ENCODE assay signal across 12 cellular contexts in genomic region chr20:44810061-44810390, GRCh38. TPM values are rescaled to one million over a fixed set of nuclear protein-coding genes. Genes with fewer than 3 reads are reported as not detected.
DNase-seq lines count a peak whose midpoint lies in the region; ATAC-seq, FAIRE-seq and TF ChIP-seq lines count a peak whose summit lies in the region.
"Had no signal": no experiment of that assay in that cellular context is flagged by ENCODE, and none has a peak within 500 bp of the region (broad histone marks: within the 10 kb centered on the region; RNA-seq: fewer than 3 reads in every experiment).

No MANE protein-coding gene starts in this region.

- ATAC-seq in A549 (peak; percentile 25 to 58; a peak in 3 of 6 replicates), HG03139 (IDR thresholded peaks at IDR 0.05; ENCODE audit: unreplicated experiment) (no peak)
- ATAC-seq: HCT116 had no signal

- no peak overlapping the region for H3K18ac ChIP-seq in H9 (ENCODE audit: insufficient read length, low read depth, low read length)

- H4K20me1 ChIP-seq in H9 (ENCODE audit: control insufficient read depth, insufficient read depth, insufficient read length): no peaks in the 10 kb centered on the region

- H4K91ac ChIP-seq in H9 (ENCODE audit: insufficient read length, low read depth, low read length): no peak overlapping the region

- peaks cover 12 to 45% of the 10 kb centered on the region in 2 experiments for H3K4me1 Mint-ChIP-seq in H9
- peaks cover 52% of the 10 kb centered on the region for H3K4me1 Mint-ChIP-seq in nephron

- no peak overlapping the region for H3K4ac ChIP-seq in H9 (ENCODE audit: low read depth, low read length)

- H2BK12ac ChIP-seq in H9 (ENCODE audit: insufficient read length, low read depth, low read length): no peak overlapping the region

- no peaks in the 10 kb centered on the region for H3K79me1 ChIP-seq in H9 (ENCODE audit: insufficient read depth, low read depth, low read length, poor library complexity, severe bottlenecking)

- H3K27ac Mint-ChIP-seq in H9 (no peak overlapping the region), nephron (no peak overlapping the region)

- FAIRE-seq in A549 (lab: Jason Lieb, UNC): no peak
- FAIRE-seq: RCC 7860 had no signal

- WGBS in A549 (ENCODE audit: missing lambda C conversion rate): 0% methylated on average over 6 of the region's 49 CpGs
- no CpG with 5 or more reads among the region's 49 CpGs for WGBS in H9 (ENCODE audit: extremely low coverage, insufficient read length, low lambda C conversion rate)

- H3K4me3 Mint-ChIP-seq in H9 (peak overlapping the region; percentile 70 to 88), nephron (peak overlapping the region in 2 of 3 experiments; percentile 84 to 88)

- H3K23ac ChIP-seq in H9 (ENCODE audit: insufficient read length, low read depth, low read length): no peak overlapping the region

- no peak overlapping the region for H2AFZ ChIP-seq in H9 (ENCODE audit: low read length)

- H3K4me3 ChIP-seq in A549: peak overlapping the region; percentile 44

- no peak for TF ChIP-seq RAD21 in A549 (conservative IDR thresholded peaks at IDR 0.05 in 1 of 2, IDR thresholded peaks at IDR 0.05 in 1 of 2)

- peaks cover 19% of the 10 kb centered on the region for H3K27me3 ChIP-seq in H9 (ENCODE audit: insufficient read depth, low read length)

- TF ChIP-seq CTCF in A549 (IDR thresholded peaks at IDR 0.05): no peak
- no peak for TF ChIP-seq CTCF in H9 (conservative IDR thresholded peaks at IDR 0.05)
- TF ChIP-seq CTCF in nephron (IDR thresholded peaks at IDR 0.05; ENCODE audit: unreplicated experiment in 3 of 3): no peak
- TF ChIP-seq CTCF in GM13976 (IDR thresholded peaks at IDR 0.05; ENCODE audit: borderline replicate concordance, control extremely low read depth, extremely low read depth, insufficient read depth, missing control alignments): no peak

- H3K56ac ChIP-seq in H9 (ENCODE audit: insufficient read length, low read depth, low read length): no peak overlapping the region

- H2BK20ac ChIP-seq in H9 (ENCODE audit: low read depth, low read length, poor library complexity, severe bottlenecking): no peak overlapping the region

- H3K4me1 ChIP-seq in A549 (peaks cover 5% of the 10 kb centered on the region; the same call in 1 of the 3 replicates), H9 (ENCODE audit: insufficient read depth, low read length) (no peaks in the 10 kb centered on the region; the same call in 1 of the 2 replicates)

- H4K8ac ChIP-seq in H9 (replicated peaks; ENCODE audit: insufficient read length, low read depth, low read length): no peak overlapping the region

- TF ChIP-seq POLR2A in A549 (IDR thresholded peaks at IDR 0.05; ENCODE audit: low read length): no peak

- CTCF ChIA-PET in A549 (lab: Yijun Ruan, JAX): interaction anchor here (0.6 to 1.5 kb wide), 2 partner anchors 62 to 273 kb away, joined by 3 read pairs; no protein-coding TSS in a partner anchor

- no peak overlapping the region for H4K5ac ChIP-seq in H9 (ENCODE audit: insufficient read length, low read depth, low read length)

- POLR2A ChIA-PET in A549 (lab: Yijun Ruan, JAX): interaction anchor here (1.0 kb wide), 1 partner anchor 75 kb away, joined by 3 read pairs; no protein-coding TSS in a partner anchor

- H3K9me3 ChIP-seq in A549: peaks cover 8% of the 10 kb centered on the region; the same call in 1 of the 3 replicates
- no peaks in the 10 kb centered on the region for H3K9me3 ChIP-seq in H9 (ENCODE audit: control insufficient read depth, low read depth, low read length)

- no peak for TF ChIP-seq EP300 in A549 (IDR thresholded peaks at IDR 0.05)

- H3K27ac ChIP-seq in A549 (peak overlapping the region; percentile 48 to 86; a peak in 5 of 6 replicates), H9 (ENCODE audit: insufficient read length, low read depth, low read length) (no peak overlapping the region)

- H2BK5ac ChIP-seq in H9 (ENCODE audit: insufficient read length, low read length): no peak overlapping the region

- H3T11ph ChIP-seq in H9 (ENCODE audit: low read length): no peak overlapping the region

- H2AK5ac ChIP-seq in H9 (ENCODE audit: insufficient read length, low read length): no peak overlapping the region

- H2BK15ac ChIP-seq in H9 (ENCODE audit: low read depth, low read length): no peak overlapping the region

- H3K27me3 Mint-ChIP-seq in H9 (ENCODE audit: low read depth): peaks cover 68% of the 10 kb centered on the region
- peaks cover 55% of the 10 kb centered on the region for H3K27me3 Mint-ChIP-seq in nephron (ENCODE audit: low read depth)

- H3K14ac ChIP-seq in H9 (ENCODE audit: insufficient read depth, low read length): no peak overlapping the region; the same call in 1 of the 2 replicates

- H3K79me2 ChIP-seq in H9 (ENCODE audit: insufficient read depth, low read length): no peaks in the 10 kb centered on the region

- H2BK120ac ChIP-seq in H9 (ENCODE audit: low read depth, low read length, poor library complexity, severe bottlenecking): no peak overlapping the region

- H3K23me2 ChIP-seq in H9 (ENCODE audit: insufficient read length, low read depth, low read length, poor library complexity, severe bottlenecking): peaks cover 6% of the 10 kb centered on the region

- DNase-seq in A549 (ENCODE audit: low read depth in 1 of 2, low spot score in 1 of 2) (no peak), H9 (no peak), ecto neural progenitor cell (ENCODE audit: low spot score) (peak; percentile 57), GM13976 (ENCODE audit: low spot score) (no peak)
- no peak for DNase-seq in activated naive CD4-positive, alpha-beta T cell treated with anti-CD3 and anti-CD28 coated beads, Interleukin-2, amount 50 U/mL, for 16 hours
- DNase-seq in stimulated activated CD8-positive, alpha-beta memory T cell treated with anti-CD3 and anti-CD28 coated beads, Interleukin-4, amount 100 ng/mL, for 48 hours: no peak
- DNase-seq: amniotic stem cell, Karpas-422 had no signal

- peak overlapping the region; percentile 96 for H3K4me2 ChIP-seq in A549
- H3K4me2 ChIP-seq in H9 (ENCODE audit: insufficient read depth, insufficient read length, low read length): peak overlapping the region; percentile 79

- in situ Hi-C loops in GM13976 (cut with MboI; ENCODE audit: low sequenced_read_pairs, unreplicated experiment): no loop called here

- H3K9ac ChIP-seq in H9 (ENCODE audit: extremely low read depth, insufficient read length, low read length): no peak overlapping the region

- H3K9me3 Mint-ChIP-seq in H9 (peaks cover 0 to 3% of the 10 kb centered on the region in 2 experiments; a peak in 2 of 5 replicates), nephron (peaks cover 15% of the 10 kb centered on the region)

- peaks cover 0 to under 1% (median 0%) of the 10 kb centered on the region in 3 experiments; a peak in 1 of 7 replicates for H3K36me3 Mint-ChIP-seq in H9 (ENCODE audit: insufficient read depth in 1 of 3, low read depth in 3 of 3)
- no peaks in the 10 kb centered on the region for H3K36me3 Mint-ChIP-seq in nephron (ENCODE audit: low read depth)

TF ChIP-seq in A549, 52 proteins besides CTCF, POLR2A, EP300 and RAD21:
- 0 out of 2 replicates have a peak, but pooled peaks have one; percentile 20 for TF ChIP-seq MAX (IDR thresholded peaks at IDR 0.05)
- no peak for TF ChIP-seq E2F6 (IDR thresholded peaks at IDR 0.05; ENCODE audit: borderline replicate concordance, low read depth)
TF ChIP-seq in A549: peak in this region for 1.

RNA-seq across cellular contexts. Expression of gene RIMS4, which starts 0.3 kb away (rescaled TPM):
- 0.39 and 0.56 TPM in 2 replicates for polyA plus RNA-seq in A549 (2011; rRNA removed)
- polyA plus RNA-seq in A549 (2012; cell fraction: cytosol; rRNA removed): 0.73 and 0.95 TPM in 2 replicates
- 1.00 and 1.1 TPM in 2 replicates for polyA plus RNA-seq in A549 (2012; cell fraction: nucleus; rRNA removed)
- 1.3 to 1.6 TPM (median 1.3 TPM) in 3 replicates for polyA plus RNA-seq in A549 (2017; fragmentation: RNase III; extraction: RNeasy Plus Mini Kit Qiagen cat#74134 plus additional on column Dnase treatment)
- 0.83 and 0.91 TPM in 2 replicates for polyA minus RNA-seq in A549 (2011; rRNA and poly(A)+ RNA removed)
- total RNA-seq in H9 (2021): 15.5 and 16.3 TPM in 2 replicates
